Comparison of ENCODE assay signal across 8 cellular contexts in the genomic region with DNA sequence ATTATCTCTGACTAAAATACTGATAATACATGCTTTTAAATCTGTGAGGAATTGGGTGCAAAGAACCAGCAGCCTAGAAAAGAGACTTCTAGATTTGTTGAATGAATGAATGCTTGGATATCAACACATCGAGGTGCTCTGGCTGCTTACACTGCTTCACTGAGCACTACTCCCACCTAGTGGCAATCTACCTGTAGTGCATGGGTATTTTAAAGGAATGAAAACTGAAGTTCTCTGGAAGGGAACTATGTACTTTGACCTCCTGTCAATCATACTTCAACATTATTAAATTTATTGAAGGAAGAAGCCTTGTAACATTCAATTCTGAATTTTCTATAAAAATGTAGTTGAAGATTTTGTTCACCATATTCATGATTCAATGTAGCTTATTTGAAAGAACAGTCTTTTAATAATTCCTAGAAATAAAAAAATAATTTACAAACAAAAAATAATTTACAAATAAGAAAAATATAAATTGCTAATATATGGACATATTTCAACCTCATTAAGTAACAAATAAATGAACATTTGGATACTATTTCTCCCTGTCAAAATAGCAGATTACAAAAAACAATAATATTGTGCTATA.
A peak's percentile ranks its signal among the peaks of the same experiment; 100 is the strongest.
DNase-seq lines count a peak whose midpoint lies in the region; ATAC-seq, FAIRE-seq and TF ChIP-seq lines count a peak whose summit lies in the region.

No MANE protein-coding gene starts in this region.

- H3K27ac ChIP-seq in H9 (ENCODE audit: insufficient read length, low read depth, low read length) = no peak overlapping the region
- no peak overlapping the region for H3K27ac ChIP-seq in GM12878 (ENCODE audit: control insufficient read depth, insufficient read depth)
- H3K27ac ChIP-seq in iPS DF 6.9 (ENCODE audit: low read length) = no peak overlapping the region

- H2AFZ ChIP-seq in H9 (ENCODE audit: low read length) (no peak overlapping the region), GM12878 (ENCODE audit: control insufficient read depth, low read depth, low read length) (no peak overlapping the region)

- no peaks in the 10 kb centered on the region for H3K36me3 Mint-ChIP-seq in H9 (ENCODE audit: insufficient read depth in 1 of 3, low read depth in 3 of 3)

- no peak overlapping the region for H3K4me3 ChIP-seq in GM12878
- H3K4me3 ChIP-seq in iPS DF 6.9 (ENCODE audit: low read length) = no peak overlapping the region

- no peaks in the 10 kb centered on the region for H3K9me3 ChIP-seq in H9 (ENCODE audit: control insufficient read depth, low read depth, low read length)
- H3K9me3 ChIP-seq in GM12878 (replicated peaks; ENCODE audit: control insufficient read depth, insufficient read depth, low read length) = no peaks in the 10 kb centered on the region
- no peaks in the 10 kb centered on the region for H3K9me3 ChIP-seq in iPS DF 6.9 (ENCODE audit: control insufficient read depth, insufficient read depth, low read length)

- H4K8ac ChIP-seq in H9 (replicated peaks; ENCODE audit: insufficient read length, low read depth, low read length) = no peak overlapping the region

- DNase-seq in activated gamma-delta T cell treated with Interleukin-2 at 50 U/mL for 16 hours (peak; percentile 37), activated gamma-delta T cell (lab: John Stamatoyannopoulos, UW) (no peak), H9 (peak; percentile 43), LHCN-M2 (ENCODE audit: low read depth) (peak; percentile 49), SK-MEL-5 (ENCODE audit: low read depth, low spot score) (peak; percentile 80), GM12878 (ENCODE audit: low read depth, low spot score) (peak; percentile 20), iPS DF 6.9 (ENCODE audit: low read depth, low spot score) (peak; percentile 41)
- peak; percentile 44 for DNase-seq in stimulated activated CD4-positive, alpha-beta T cell treated with anti-CD3 and anti-CD28 coated beads, Interleukin-15, amount 100 ng/mL, for 24 hours

- H3K23me2 ChIP-seq in H9 (ENCODE audit: insufficient read length, low read depth, low read length, poor library complexity, severe bottlenecking) = no peaks in the 10 kb centered on the region

- H3K4me1 ChIP-seq in H9 (ENCODE audit: insufficient read depth, low read length) (no peaks in the 10 kb centered on the region), GM12878 (ENCODE audit: control insufficient read depth, insufficient read depth, low read length) (no peaks in the 10 kb centered on the region), iPS DF 6.9 (ENCODE audit: control insufficient read depth, insufficient read depth, low read length) (no peaks in the 10 kb centered on the region)

- no peak overlapping the region for H2AK5ac ChIP-seq in H9 (ENCODE audit: insufficient read length, low read length)

- no peaks in the 10 kb centered on the region; the same call in 1 of the 2 replicates for H3K27me3 Mint-ChIP-seq in H9 (ENCODE audit: low read depth)

- ATAC-seq in GM12878 = peak; percentile 81

- H3K4ac ChIP-seq in H9 (ENCODE audit: low read depth, low read length) = no peak overlapping the region

- H2BK120ac ChIP-seq in H9 (ENCODE audit: low read depth, low read length, poor library complexity, severe bottlenecking) = no peak overlapping the region

- no peak overlapping the region for H3K14ac ChIP-seq in H9 (ENCODE audit: insufficient read depth, low read length)

- POLR2A ChIA-PET in GM12878 (lab: Charles Lee) = no interaction called here

- H2BK20ac ChIP-seq in H9 (ENCODE audit: low read depth, low read length, poor library complexity, severe bottlenecking) = no peak overlapping the region

- H4K20me1 ChIP-seq in H9 (ENCODE audit: control insufficient read depth, insufficient read depth, insufficient read length) (no peaks in the 10 kb centered on the region), GM12878 (ENCODE audit: control insufficient read depth, insufficient read depth) (no peaks in the 10 kb centered on the region)

- CTCF ChIA-PET in GM12878 (lab: Yijun Ruan, JAX) = interaction anchor here (0.9 to 7.0 kb wide), 14 partner anchors 9 to 329 kb away, joined by 3 to 103 read pairs (median 4); no protein-coding TSS in a partner anchor

- TF ChIP-seq POLR2A in GM12878 (IDR thresholded peaks at IDR 0.05; ENCODE audit: low read depth, low read length) = no peak

- H3K79me2 ChIP-seq in H9 (ENCODE audit: insufficient read depth, low read length) (no peaks in the 10 kb centered on the region), GM12878 (ENCODE audit: control insufficient read depth, insufficient read depth, low read length) (no peaks in the 10 kb centered on the region)

- TF ChIP-seq CTCF in H9 (conservative IDR thresholded peaks at IDR 0.05) = peak; percentile 94
- peak; percentile 82 to 89 (median 82) for TF ChIP-seq CTCF in GM12878 (IDR thresholded peaks at IDR 0.05 in 2 of 3, conservative IDR thresholded peaks at IDR 0.05 in 1 of 3; ENCODE audit: control insufficient read depth in 2 of 3, extremely low read depth in 1 of 3, insufficient read depth in 1 of 3, low read depth in 3 of 3, low read length in 3 of 3)

- H3K79me1 ChIP-seq in H9 (ENCODE audit: insufficient read depth, low read depth, low read length, poor library complexity, severe bottlenecking) = no peaks in the 10 kb centered on the region

- no peak overlapping the region for H3K23ac ChIP-seq in H9 (ENCODE audit: insufficient read length, low read depth, low read length)

- no peak overlapping the region for H2BK12ac ChIP-seq in H9 (ENCODE audit: insufficient read length, low read depth, low read length)

- peak; percentile 96 for TF ChIP-seq RAD21 in GM12878 (IDR thresholded peaks at IDR 0.05; ENCODE audit: insufficient read depth, low read depth, low read length)

- H3K56ac ChIP-seq in H9 (ENCODE audit: insufficient read length, low read depth, low read length) = no peak overlapping the region

- no peak overlapping the region for H3K27ac Mint-ChIP-seq in H9

- H3K18ac ChIP-seq in H9 (ENCODE audit: insufficient read length, low read depth, low read length) = no peak overlapping the region

- H3K27me3 ChIP-seq in H9 (ENCODE audit: insufficient read depth, low read length) = no peaks in the 10 kb centered on the region
- H3K27me3 ChIP-seq in GM12878 (replicated peaks in 1 of 2; ENCODE audit: control insufficient read depth in 2 of 2, insufficient read depth in 2 of 2, low read length in 1 of 2) = no peaks in the 10 kb centered on the region
- no peaks in the 10 kb centered on the region for H3K27me3 ChIP-seq in iPS DF 6.9 (ENCODE audit: control insufficient read depth, insufficient read depth, low read length)

- H3K4me2 ChIP-seq in H9 (ENCODE audit: insufficient read depth, insufficient read length, low read length) (no peak overlapping the region), GM12878 (ENCODE audit: control insufficient read depth, insufficient read depth) (no peak overlapping the region)

- H3K4me3 Mint-ChIP-seq in H9 = no peak overlapping the region

- H3K4me1 Mint-ChIP-seq in H9 = peaks cover 0 to 4% of the 10 kb centered on the region in 2 experiments; a peak in 2 of 4 replicates

- intact Hi-C loops in GM12878 (cut with micrococcal nuclease; ENCODE audit: unreplicated experiment) = loop anchor here (1.0 kb wide), 2 partner anchors 208 to 326 kb away; no protein-coding TSS in a partner anchor

- in situ Hi-C loops in SK-MEL-5 (cut with HindIII; ENCODE audit: low pct_unique_long_range_greater_than_20kb, low sequenced_read_pairs) = no loop called here
- in situ Hi-C loops in GM12878 (cut with MboI) = loop anchor here (5.0 kb wide), 2 partner anchors 212 to 327 kb away; no protein-coding TSS in a partner anchor

- RAD21 ChIA-PET in GM12878 (lab: Charles Lee; ENCODE audit: unreplicated experiment) = interaction anchor here (1.0 to 4.4 kb wide), 3 partner anchors 205 to 318 kb away, joined by 4 to 18 read pairs (median 5); no protein-coding TSS in a partner anchor

- FAIRE-seq in GM12878 (lab: Jason Lieb, UNC) = peak; percentile 95

- BruUV-seq in GM12878 (replicated peaks; lab: Mats Ljungman, UMichigan) = no TSS peak

- H3T11ph ChIP-seq in H9 (ENCODE audit: low read length) = no peak overlapping the region

- H4K5ac ChIP-seq in H9 (ENCODE audit: insufficient read length, low read depth, low read length) = no peak overlapping the region

- SMC1A ChIA-PET in GM12878 (lab: Charles Lee; ENCODE audit: uncharacterized antibody, unreplicated experiment) = interaction anchor here (1.0 to 5.3 kb wide), 7 partner anchors 193 to 328 kb away, joined by 3 to 33 read pairs (median 3); no protein-coding TSS in a partner anchor

- no CpG with 5 or more reads among the region's 1 CpG for WGBS in H9 (ENCODE audit: extremely low coverage, insufficient read length, low lambda C conversion rate)
- 0% methylated on average over 1 of the region's 1 CpG for WGBS in GM12878 (ENCODE audit: insufficient coverage, insufficient replicate concordance, low lambda C conversion rate, missing lambda C conversion rate)
- WGBS in iPS DF 6.9 (ENCODE audit: insufficient coverage, insufficient read length) = no CpG with 5 or more reads among the region's 1 CpG

- no peak for TF ChIP-seq EP300 in GM12878 (IDR thresholded peaks at IDR 0.05; ENCODE audit: borderline replicate concordance in 1 of 2, control insufficient read depth in 1 of 2, low read depth in 2 of 2, low read length in 2 of 2)

- no peaks in the 10 kb centered on the region for H3K9me3 Mint-ChIP-seq in H9

- no peak overlapping the region for H4K91ac ChIP-seq in H9 (ENCODE audit: insufficient read length, low read depth, low read length)

- H3K9ac ChIP-seq in H9 (ENCODE audit: extremely low read depth, insufficient read length, low read length) (no peak overlapping the region), GM12878 (ENCODE audit: control insufficient read depth, insufficient read depth, low read length) (no peak overlapping the region)

- no peak overlapping the region for H2BK15ac ChIP-seq in H9 (ENCODE audit: low read depth, low read length)

- H2BK5ac ChIP-seq in H9 (ENCODE audit: insufficient read length, low read length) = no peak overlapping the region

- H3K36me3 ChIP-seq in GM12878 (ENCODE audit: control insufficient read depth in 2 of 2, insufficient read depth in 2 of 2, low read length in 1 of 2) = no peaks in the 10 kb centered on the region
- H3K36me3 ChIP-seq in iPS DF 6.9 (ENCODE audit: control insufficient read depth, insufficient read depth, low read length) = no peaks in the 10 kb centered on the region

TF ChIP-seq in GM12878, 131 proteins besides CTCF, POLR2A, EP300 and RAD21 (continues in another document):
- TF ChIP-seq SMC3 (IDR thresholded peaks at IDR 0.05; ENCODE audit: borderline replicate concordance, low read length) = peak; percentile 93
- TF ChIP-seq CBX5 (IDR thresholded peaks at IDR 0.05; ENCODE audit: low read depth) = no peak
- TF ChIP-seq YY1 (IDR thresholded peaks at IDR 0.05; ENCODE audit: low read depth, low read length) = peak; percentile 49
- TF ChIP-seq, protein P1, sequence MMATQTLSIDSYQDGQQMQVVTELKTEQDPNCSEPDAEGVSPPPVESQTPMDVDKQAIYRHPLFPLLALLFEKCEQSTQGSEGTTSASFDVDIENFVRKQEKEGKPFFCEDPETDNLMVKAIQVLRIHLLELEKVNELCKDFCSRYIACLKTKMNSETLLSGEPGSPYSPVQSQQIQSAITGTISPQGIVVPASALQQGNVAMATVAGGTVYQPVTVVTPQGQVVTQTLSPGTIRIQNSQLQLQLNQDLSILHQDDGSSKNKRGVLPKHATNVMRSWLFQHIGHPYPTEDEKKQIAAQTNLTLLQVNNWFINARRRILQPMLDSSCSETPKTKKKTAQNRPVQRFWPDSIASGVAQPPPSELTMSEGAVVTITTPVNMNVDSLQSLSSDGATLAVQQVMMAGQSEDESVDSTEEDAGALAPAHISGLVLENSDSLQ (IDR thresholded peaks at IDR 0.05) = peak; percentile 90
